9 cellular contexts compared by ENCODE assay signal in the genomic region with DNA sequence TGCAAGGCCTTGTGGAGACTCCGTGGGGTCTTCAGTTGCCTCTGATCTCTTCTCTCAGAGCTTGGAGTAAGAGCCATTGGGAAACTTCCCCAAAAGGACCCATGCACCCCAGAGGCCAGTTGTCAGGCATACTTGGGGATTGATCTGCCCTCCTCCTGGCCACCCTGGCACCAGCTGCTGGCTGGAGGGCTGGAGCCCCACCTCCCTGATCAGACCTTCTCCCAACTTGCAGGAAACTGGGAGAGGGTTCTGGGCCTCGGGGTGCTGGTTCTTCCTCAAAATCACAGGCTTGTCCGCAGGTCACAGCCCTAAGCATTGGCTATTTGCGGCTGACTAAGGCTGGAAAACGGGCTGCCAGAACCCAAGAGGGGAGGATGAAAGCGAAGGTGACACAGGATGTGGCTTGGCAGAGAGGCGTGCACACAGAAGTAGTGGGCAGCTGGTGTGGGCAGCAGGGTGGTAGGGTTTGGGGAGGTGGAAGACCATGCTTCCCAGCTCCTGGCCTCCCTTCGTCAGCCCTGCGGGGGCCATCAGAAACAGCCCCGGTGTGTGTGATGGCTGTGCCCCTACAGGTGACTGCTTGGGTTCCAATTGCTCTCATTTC. TPM values are rescaled to one million over a fixed set of nuclear protein-coding genes. Genes with fewer than 3 reads are reported as not detected.
DNase-seq lines count a peak whose midpoint lies in the region; ATAC-seq and TF ChIP-seq lines count a peak whose summit lies in the region.
"Had no signal": no experiment of that assay in that cellular context is flagged by ENCODE, and none has a peak within 500 bp of the region (broad histone marks: within the 10 kb centered on the region; RNA-seq: fewer than 3 reads in every experiment).

No MANE protein-coding gene starts in this region.

- peak; percentile 54 for DNase-seq in activated CD4-positive, alpha-beta T cell treated with anti-CD3 and anti-CD28 coated beads, Interleukin-2, amount 10 ng/mL, durations not matched to agents 7 days and 5 days
- no peak for DNase-seq in activated CD4-positive, alpha-beta T cell treated with anti-CD3 and anti-CD28 coated beads, Interleukin-2, amount 50 U/mL, for 1 hour
- peak; percentile 67 for DNase-seq in activated naive CD4-positive, alpha-beta T cell treated with anti-CD3 and anti-CD28 coated beads, Interleukin-2, amount 10 ng/mL, durations not matched to agents 7 days and 5 days
- DNase-seq in right lobe of liver, result no peak
- no peak for DNase-seq in NCI-H1092 (lab: John Stamatoyannopoulos, UW)
- DNase-seq in DMS53 treated with DMSO at 0.1 percent for 48 hours (lab: John Stamatoyannopoulos, UW; ENCODE audit: unreplicated experiment), result no peak
- DNase-seq: foreskin melanocyte had no signal

- H3K9me3 ChIP-seq in right lobe of liver (no peaks in the 10 kb centered on the region), thymus (ENCODE audit: control insufficient read depth) (no peaks in the 10 kb centered on the region)

- TF ChIP-seq POLR2A in right lobe of liver (IDR thresholded peaks at IDR 0.05), result no peak

- POLR2A ChIA-PET in activated CD4-positive, alpha-beta T cell treated with anti-CD3 and anti-CD28 coated beads, Interleukin-2, amount 10 ng/mL, durations not matched to agents 7 days and 5 days (lab: Charles Lee), result no interaction called here

- H3K27ac ChIP-seq in right lobe of liver (peak overlapping the region; percentile 36 to 63 (median 49)), thymus (ENCODE audit: low read depth) (peak overlapping the region; percentile 72)

- H3K36me3 Mint-ChIP-seq in activated CD4-positive, alpha-beta T cell treated with anti-CD3 and anti-CD28 coated beads, Interleukin-2, amount 10 ng/mL, durations not matched to agents 7 days and 5 days (ENCODE audit: low read depth), result peaks cover 29% of the 10 kb centered on the region
- peaks cover 29% of the 10 kb centered on the region for H3K36me3 Mint-ChIP-seq in activated naive CD4-positive, alpha-beta T cell treated with anti-CD3 and anti-CD28 coated beads, Interleukin-2, amount 10 ng/mL, durations not matched to agents 7 days and 5 days

- H3K4me3 ChIP-seq in right lobe of liver, result peak overlapping the region; percentile 13 to 71 (median 38)
- no peak overlapping the region for H3K4me3 ChIP-seq in thymus (ENCODE audit: low read length)

- H3K27me3 Mint-ChIP-seq in activated CD4-positive, alpha-beta T cell treated with anti-CD3 and anti-CD28 coated beads, Interleukin-2, amount 10 ng/mL, durations not matched to agents 7 days and 5 days, result peaks cover 2% of the 10 kb centered on the region
- no peaks in the 10 kb centered on the region for H3K27me3 Mint-ChIP-seq in activated naive CD4-positive, alpha-beta T cell treated with anti-CD3 and anti-CD28 coated beads, Interleukin-2, amount 10 ng/mL, durations not matched to agents 7 days and 5 days

- 49% methylated on average over 5 of the region's 10 CpGs for WGBS in right lobe of liver (ENCODE audit: insufficient coverage, low coverage, low lambda C conversion rate, missing lambda C conversion rate)
- WGBS in thymus, result 20% methylated on average over 10 of the region's 10 CpGs

- H3K27me3 ChIP-seq in right lobe of liver (no peaks in the 10 kb centered on the region), thymus (ENCODE audit: control insufficient read depth, insufficient read depth) (no peaks in the 10 kb centered on the region)

- peaks cover 80% of the 10 kb centered on the region for H3K4me1 Mint-ChIP-seq in activated CD4-positive, alpha-beta T cell treated with anti-CD3 and anti-CD28 coated beads, Interleukin-2, amount 10 ng/mL, durations not matched to agents 7 days and 5 days
- peaks cover 81% of the 10 kb centered on the region for H3K4me1 Mint-ChIP-seq in activated naive CD4-positive, alpha-beta T cell treated with anti-CD3 and anti-CD28 coated beads, Interleukin-2, amount 10 ng/mL, durations not matched to agents 7 days and 5 days

- ATAC-seq in right lobe of liver (no peak), GM18498 (IDR thresholded peaks at IDR 0.05; ENCODE audit: unreplicated experiment) (no peak)

- no peaks in the 10 kb centered on the region for H3K9me3 Mint-ChIP-seq in activated CD4-positive, alpha-beta T cell treated with anti-CD3 and anti-CD28 coated beads, Interleukin-2, amount 10 ng/mL, durations not matched to agents 7 days and 5 days
- no peaks in the 10 kb centered on the region for H3K9me3 Mint-ChIP-seq in activated naive CD4-positive, alpha-beta T cell treated with anti-CD3 and anti-CD28 coated beads, Interleukin-2, amount 10 ng/mL, durations not matched to agents 7 days and 5 days

- CTCF ChIA-PET in activated CD4-positive, alpha-beta T cell treated with anti-CD3 and anti-CD28 coated beads, Interleukin-2, amount 10 ng/mL, durations not matched to agents 7 days and 5 days (lab: Charles Lee), result interaction anchor here (1.0 to 16.1 kb wide), 8 partner anchors 9 to 108 kb away, joined by 3 to 280 read pairs (median 4); no protein-coding TSS in a partner anchor
- CTCF ChIA-PET in activated naive CD4-positive, alpha-beta T cell treated with anti-CD3 and anti-CD28 coated beads, Interleukin-2, amount 10 ng/mL, durations not matched to agents 7 days and 5 days (lab: Charles Lee), result interaction anchor here (0.6 to 3.5 kb wide), 10 partner anchors 12 to 106 kb away, joined by 3 to 17 read pairs (median 5); no protein-coding TSS in a partner anchor

- H3K36me3 ChIP-seq in right lobe of liver, result no peaks in the 10 kb centered on the region
- no peaks in the 10 kb centered on the region for H3K36me3 ChIP-seq in thymus (ENCODE audit: control insufficient read depth, insufficient read depth)

- peak overlapping the region; percentile 75 for H3K4me3 Mint-ChIP-seq in activated CD4-positive, alpha-beta T cell treated with anti-CD3 and anti-CD28 coated beads, Interleukin-2, amount 10 ng/mL, durations not matched to agents 7 days and 5 days
- peak overlapping the region; percentile 84 for H3K4me3 Mint-ChIP-seq in activated naive CD4-positive, alpha-beta T cell treated with anti-CD3 and anti-CD28 coated beads, Interleukin-2, amount 10 ng/mL, durations not matched to agents 7 days and 5 days

- no peak for TF ChIP-seq CTCF in right lobe of liver (IDR thresholded peaks at IDR 0.05)

- intact Hi-C loops in right lobe of liver (cut with DNase I), result no loop called here

- H3K4me1 ChIP-seq in right lobe of liver (peaks cover 0 to 14% (median 5%) of the 10 kb centered on the region in 4 donors), thymus (ENCODE audit: control insufficient read depth, insufficient read depth, low read length) (peaks cover 48% of the 10 kb centered on the region)

- H3K27ac Mint-ChIP-seq in activated CD4-positive, alpha-beta T cell treated with anti-CD3 and anti-CD28 coated beads, Interleukin-2, amount 10 ng/mL, durations not matched to agents 7 days and 5 days, result peak overlapping the region; percentile 76
- H3K27ac Mint-ChIP-seq in activated naive CD4-positive, alpha-beta T cell treated with anti-CD3 and anti-CD28 coated beads, Interleukin-2, amount 10 ng/mL, durations not matched to agents 7 days and 5 days, result peak overlapping the region; percentile 82

RNA-seq across cellular contexts. Expression of a gene that starts 1.3 kb away (rescaled TPM):
- 100 to 1,000 TPM; 178 to 187 TPM for total RNA-seq in activated CD4-positive, alpha-beta T cell treated with anti-CD3 and anti-CD28 coated beads, Interleukin-2, amount 10 ng/mL, durations not matched to agents 7 days and 5 days
- 10 to 100 TPM; 10.7 to 57.9 (median 16.0) TPM for total RNA-seq in right lobe of liver
- 139 TPM for polyA plus RNA-seq in thymus

RNA-seq across cellular contexts. Expression of a gene that starts 35.5 kb away (rescaled TPM):
- total RNA-seq in activated CD4-positive, alpha-beta T cell treated with anti-CD3 and anti-CD28 coated beads, Interleukin-2, amount 10 ng/mL, durations not matched to agents 7 days and 5 days, result 10 to 100 TPM in 1 of 2 experiments, 1 to 10 TPM in 1; 8.2 to 10.5 TPM
- total RNA-seq in right lobe of liver, result 1 to 10 TPM in 5 of 6 experiments, under 1 TPM in 1; 0.35 to 6.4 (median 4.2) TPM
- polyA plus RNA-seq in thymus, result 150 TPM

RNA-seq across cellular contexts. Expression of a gene that starts 45.6 kb away (rescaled TPM):
- total RNA-seq in activated CD4-positive, alpha-beta T cell treated with anti-CD3 and anti-CD28 coated beads, Interleukin-2, amount 10 ng/mL, durations not matched to agents 7 days and 5 days, result under 1 TPM; 0.12 to 0.31 TPM
- not detected for total RNA-seq in right lobe of liver
- 0.23 TPM for polyA plus RNA-seq in thymus

Comparison
In these comparisons a context has a peak if more than half of its experiments do, and no peak if none do; other contexts are left out.
1. DNase-seq: peak in activated CD4-positive, alpha-beta T cell treated with anti-CD3 and anti-CD28 coated beads, Interleukin-2, amount 10 ng/mL, durations not matched to agents 7 days and 5 days (single experiment) and activated naive CD4-positive, alpha-beta T cell treated with anti-CD3 and anti-CD28 coated beads, Interleukin-2, amount 10 ng/mL, durations not matched to agents 7 days and 5 days (single experiment); none in activated CD4-positive, alpha-beta T cell treated with anti-CD3 and anti-CD28 coated beads, Interleukin-2, amount 50 U/mL, for 1 hour (single experiment), right lobe of liver (0 of 3), NCI-H1092 (single experiment) and DMS53 treated with DMSO at 0.1 percent for 48 hours (single experiment).